ENCODE assay signal across 2 cellular contexts in genomic region chr12:25583545-25583944, GRCh38.
TF ChIP-seq lines count a peak whose summit lies in the region.

No MANE protein-coding gene starts in this region.

TF ChIP-seq in IMR-90, 13 proteins besides CTCF, POLR2A, EP300 and RAD21 (continued from another document):
- TF ChIP-seq SMC3 (IDR thresholded peaks at IDR 0.05; ENCODE audit: low read depth, low read length), result 0 out of 2 replicates have a peak, but pooled peaks have one; percentile 5
- no peak for TF ChIP-seq ELK1 (IDR thresholded peaks at IDR 0.05; ENCODE audit: borderline replicate concordance, low read depth, low read length)

TF ChIP-seq in SK-N-SH treated with all-trans-retinoic acid at 6 μM for 48 hours, 23 proteins besides CTCF, POLR2A, EP300 and RAD21 (continued from another document):
- TF ChIP-seq TSHZ2 (CRISPR knock-in tag; IDR thresholded peaks at IDR 0.05) (peak; percentile 72; the same call in 1 of the 2 replicates), PATZ1 (CRISPR knock-in tag; IDR thresholded peaks at IDR 0.05; ENCODE audit: borderline replicate concordance) (no peak), OSR1 (CRISPR knock-in tag; IDR thresholded peaks at IDR 0.05) (no peak), ZNF70 (CRISPR knock-in tag; IDR thresholded peaks at IDR 0.05) (no peak), CSDC2 (CRISPR knock-in tag; IDR thresholded peaks at IDR 0.05) (no peak), ISL1 (CRISPR knock-in tag; IDR thresholded peaks at IDR 0.05) (0 out of 2 replicates have a peak, but pooled peaks have one; percentile 19)
